27 cellular contexts compared by ENCODE assay signal in the genomic region with DNA sequence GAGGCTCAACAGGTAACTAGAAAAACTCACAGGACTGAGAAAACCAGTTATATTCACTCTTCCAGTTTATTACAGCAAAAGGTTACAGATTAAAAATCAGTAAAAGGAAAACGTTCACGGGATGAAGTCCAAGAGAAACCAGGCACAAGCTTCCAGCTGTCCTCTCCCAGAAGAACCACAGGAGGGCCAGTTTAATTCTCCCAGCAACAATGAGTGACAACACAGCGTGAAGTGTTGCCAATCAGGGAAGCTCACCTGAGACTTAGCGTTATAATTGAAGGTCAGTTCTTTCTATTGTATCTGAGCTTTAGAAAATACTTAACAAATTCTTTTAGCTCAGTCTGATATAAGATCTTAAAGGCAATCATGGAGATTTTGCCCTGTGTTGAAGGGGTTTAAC.
DNase-seq lines count a peak whose midpoint lies in the region; ATAC-seq and TF ChIP-seq lines count a peak whose summit lies in the region.
"Had no signal": no experiment of that assay in that cellular context is flagged by ENCODE, and none has a peak within 500 bp of the region (broad histone marks: within the 10 kb centered on the region; RNA-seq: fewer than 3 reads in every experiment).

No MANE protein-coding gene starts in this region.

- peaks cover 4% of the 10 kb centered on the region for H3K9me3 ChIP-seq in CD4-positive, alpha-beta T cell (ENCODE audit: control insufficient read depth, low read length)
- H3K9me3 ChIP-seq: right lobe of liver had no signal

- peak; percentile 52 for ATAC-seq in left colon
- ATAC-seq in CD4-positive, alpha-beta T cell (ENCODE audit: poor library complexity) = no peak
- ATAC-seq: activated naive CD8-positive, alpha-beta T cell treated with anti-CD3 and anti-CD28 coated beads, Interleukin-2, amount 50 U/mL, for 24 hours; activated T-cell treated with anti-CD3 and anti-CD28 coated beads, Interleukin-2, amount 50 U/mL, for 4 hours; gastroesophageal sphincter; HCT116; left lobe of liver had no signal

- H3K36me3 Mint-ChIP-seq in T-helper 2 cell treated with Interferon-gamma antibody and Interleukin-4, amounts not matched to agents 5 μg/mL and 100 μg/mL, for 36 hours (ENCODE audit: low read depth) = no peaks in the 10 kb centered on the region
- H3K36me3 Mint-ChIP-seq in CD4-positive, alpha-beta T cell (ENCODE audit: low read depth) = no peaks in the 10 kb centered on the region
- H3K36me3 Mint-ChIP-seq: CD14-positive monocyte, type B pancreatic cell had no signal

- H3K4me1 Mint-ChIP-seq in T-helper 2 cell treated with Interferon-gamma antibody and Interleukin-4, amounts not matched to agents 5 μg/mL and 100 μg/mL, for 36 hours (ENCODE audit: low read depth) = no peaks in the 10 kb centered on the region
- no peaks in the 10 kb centered on the region for H3K4me1 Mint-ChIP-seq in CD4-positive, alpha-beta T cell (ENCODE audit: low read depth)
- H3K4me1 Mint-ChIP-seq: activated CD4-positive, alpha-beta T cell treated with anti-CD3 and anti-CD28 coated beads, Interleukin-2, amount 10 ng/mL, durations not matched to agents 24 days and 14 days; activated naive CD8-positive, alpha-beta T cell treated with anti-CD3 and anti-CD28 coated beads, Interleukin-2, amount 50 U/mL, for 24 hours; CD14-positive monocyte had no signal

- CTCF ChIA-PET in CD4-positive, alpha-beta T cell (lab: Charles Lee) = no interaction called here

- H3K9me3 Mint-ChIP-seq in T-helper 2 cell treated with Interferon-gamma antibody and Interleukin-4, amounts not matched to agents 5 μg/mL and 100 μg/mL, for 36 hours = no peaks in the 10 kb centered on the region
- no peaks in the 10 kb centered on the region for H3K9me3 Mint-ChIP-seq in CD4-positive, alpha-beta T cell
- H3K9me3 Mint-ChIP-seq: activated CD4-positive, alpha-beta T cell treated with anti-CD3 and anti-CD28 coated beads, Interleukin-2, amount 10 ng/mL, durations not matched to agents 24 days and 14 days; activated naive CD8-positive, alpha-beta T cell treated with anti-CD3 and anti-CD28 coated beads, Interleukin-2, amount 50 U/mL, for 24 hours; activated T-cell treated with anti-CD3 and anti-CD28 coated beads, Interleukin-2, amount 50 U/mL, for 4 hours; type B pancreatic cell had no signal

- H3K27me3 Mint-ChIP-seq in T-helper 2 cell treated with Interferon-gamma antibody and Interleukin-4, amounts not matched to agents 5 μg/mL and 100 μg/mL, for 36 hours (ENCODE audit: low read depth) = no peaks in the 10 kb centered on the region
- peaks cover 34% of the 10 kb centered on the region for H3K27me3 Mint-ChIP-seq in CD4-positive, alpha-beta T cell

- no peak for TF ChIP-seq CTCF in CD4-positive, alpha-beta T cell (IDR thresholded peaks at IDR 0.05)

- DNase-seq in ELF-1 (ENCODE audit: low read depth, low spot score) (peak; percentile 36), H7 (peak; percentile 43), NCI-H69 (lab: John Stamatoyannopoulos, UW) (peak; percentile 44), left colon (no peak)
- DNase-seq in activated CD4-positive, CD25-positive, alpha-beta regulatory T cell (lab: John Stamatoyannopoulos, UW) = no peak
- DNase-seq in T-helper 2 cell treated with Interferon-gamma antibody and Interleukin-4, amounts not matched to agents 5 μg/mL and 100 μg/mL, for 36 hours (ENCODE audit: low spot score) = no peak
- DNase-seq in CD4-positive, alpha-beta T cell = no peak
- DNase-seq: activated CD4-positive, alpha-beta T cell treated with anti-CD3 and anti-CD28 coated beads, Interleukin-2, amount 10 ng/mL, durations not matched to agents 24 days and 14 days; activated gamma-delta T cell treated with Interleukin-2 at 50 U/mL for 16 hours; activated naive CD8-positive, alpha-beta T cell treated with anti-CD3 and anti-CD28 coated beads, Interleukin-2, amount 50 U/mL, for 24 hours; activated T-cell treated with anti-CD3 and anti-CD28 coated beads, Interleukin-2, amount 50 U/mL, for 4 hours; dorsolateral prefrontal cortex; mesenchymal stem cell; NCI-H1694; NCI-H226; NK-92 treated with Interleukin-12 subunit alpha and Interleukin-12 subunit beta, amount 100 ng/mL, for 24 hours; PC-9; right lobe of liver; Right ventricle myocardium superior; stimulated activated CD4-positive, alpha-beta T cell treated with anti-CD3 and anti-CD28 coated beads, Interleukin-2, amount 100 ng/mL, for 48 hours had no signal

- no peaks in the 10 kb centered on the region for H3K27me3 ChIP-seq in H7 (ENCODE audit: control insufficient read depth, insufficient read depth, low read length)
- no peaks in the 10 kb centered on the region for H3K27me3 ChIP-seq in CD4-positive, alpha-beta T cell (ENCODE audit: control insufficient read depth, insufficient read depth, low read length)
- H3K27me3 ChIP-seq: dorsolateral prefrontal cortex, right lobe of liver had no signal

- intact Hi-C loops in left colon (cut with DNase I, micrococcal nuclease) = no loop called here
- intact Hi-C loops in CD4-positive, alpha-beta T cell (cut with DNase I, micrococcal nuclease) = no loop called here

- no peak overlapping the region for H3K4me3 Mint-ChIP-seq in T-helper 2 cell treated with Interferon-gamma antibody and Interleukin-4, amounts not matched to agents 5 μg/mL and 100 μg/mL, for 36 hours
- no peak overlapping the region for H3K4me3 Mint-ChIP-seq in CD4-positive, alpha-beta T cell
- H3K4me3 Mint-ChIP-seq: activated CD4-positive, alpha-beta T cell treated with anti-CD3 and anti-CD28 coated beads, Interleukin-2, amount 10 ng/mL, durations not matched to agents 24 days and 14 days; activated naive CD8-positive, alpha-beta T cell treated with anti-CD3 and anti-CD28 coated beads, Interleukin-2, amount 50 U/mL, for 24 hours; activated T-cell treated with anti-CD3 and anti-CD28 coated beads, Interleukin-2, amount 50 U/mL, for 4 hours; CD14-positive monocyte; type B pancreatic cell had no signal

- no peak overlapping the region for H3K4me3 ChIP-seq in H7 (ENCODE audit: insufficient read depth, low read depth, low read length)
- H3K4me3 ChIP-seq: dorsolateral prefrontal cortex, gastroesophageal sphincter, PC-9, right lobe of liver had no signal

- H3K27ac ChIP-seq in CD4-positive, alpha-beta T cell (ENCODE audit: low read depth, low read length) = no peak overlapping the region
- H3K27ac ChIP-seq: gastroesophageal sphincter, PC-9, right lobe of liver, VCaP had no signal

- no peaks in the 10 kb centered on the region for H3K36me3 ChIP-seq in H7 (replicated peaks; ENCODE audit: control insufficient read depth, insufficient read depth, low read length)
- H3K36me3 ChIP-seq: gastroesophageal sphincter, right lobe of liver had no signal

- H3K27ac Mint-ChIP-seq in T-helper 2 cell treated with Interferon-gamma antibody and Interleukin-4, amounts not matched to agents 5 μg/mL and 100 μg/mL, for 36 hours = no peak overlapping the region
- no peak overlapping the region for H3K27ac Mint-ChIP-seq in CD4-positive, alpha-beta T cell
- H3K27ac Mint-ChIP-seq: activated CD4-positive, alpha-beta T cell treated with anti-CD3 and anti-CD28 coated beads, Interleukin-2, amount 10 ng/mL, durations not matched to agents 24 days and 14 days; activated naive CD8-positive, alpha-beta T cell treated with anti-CD3 and anti-CD28 coated beads, Interleukin-2, amount 50 U/mL, for 24 hours; progenitor cell of endocrine pancreas; type B pancreatic cell had no signal

- POLR2A ChIA-PET in CD4-positive, alpha-beta T cell (lab: Charles Lee) = no interaction called here

Comparison
In these comparisons a context has a peak if more than half of its experiments do, and no peak if none do; other contexts are left out.
1. DNase-seq: peak in ELF-1 (single experiment), H7 (single experiment) and NCI-H69 (single experiment); none in left colon (0 of 2), activated CD4-positive, CD25-positive, alpha-beta regulatory T cell (0 of 4), T-helper 2 cell treated with Interferon-gamma antibody and Interleukin-4, amounts not matched to agents 5 μg/mL and 100 μg/mL, for 36 hours (single experiment) and CD4-positive, alpha-beta T cell (0 of 10).